In the genomic region with DNA sequence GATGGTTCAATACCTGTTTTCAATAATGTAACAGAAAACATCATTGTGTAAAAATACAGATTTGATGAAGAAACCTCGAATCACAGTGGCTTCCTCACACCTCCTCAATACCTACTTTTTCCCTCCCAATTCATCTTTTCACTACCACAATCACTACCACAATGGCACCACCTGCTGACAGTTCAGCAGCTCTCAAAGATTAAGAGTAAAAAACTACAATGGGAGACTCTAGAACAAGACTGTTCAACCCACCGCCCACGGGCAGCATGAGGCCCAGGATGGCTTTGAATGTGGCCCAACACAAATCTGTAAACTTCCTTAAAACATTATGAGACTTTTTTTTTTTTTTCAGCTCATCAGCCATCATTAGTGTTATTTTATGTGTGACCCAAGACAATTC, we compare ENCODE assay signal across 15 cellular contexts. TPM values are rescaled to one million over a fixed set of nuclear protein-coding genes. Genes with fewer than 3 reads are reported as not detected.
DNase-seq lines count a peak whose midpoint lies in the region; ATAC-seq, FAIRE-seq and TF ChIP-seq lines count a peak whose summit lies in the region.
"Had no signal": no experiment of that assay in that cellular context is flagged by ENCODE, and none has a peak within 500 bp of the region (broad histone marks: within the 10 kb centered on the region; RNA-seq: fewer than 3 reads in every experiment).

No MANE protein-coding gene starts in this region.

- RAD21 ChIA-PET in GM12878 (lab: Charles Lee; ENCODE audit: unreplicated experiment): no interaction called here

- peak overlapping the region; percentile 28 for H3K27ac Mint-ChIP-seq in activated naive CD8-positive, alpha-beta T cell
- no peak overlapping the region for H3K27ac Mint-ChIP-seq in activated naive CD8-positive, alpha-beta T cell treated with anti-CD3 and anti-CD28 coated beads for 36 hours
- no peak overlapping the region for H3K27ac Mint-ChIP-seq in stimulated activated naive B cell treated with anti-CD40 and anti-IgM and Interleukin-4, amounts not matched to agents 10 μg/mL and 1 μg/mL and 100 μg/mL, for 72 hours
- H3K27ac Mint-ChIP-seq: activated naive CD4-positive, alpha-beta T cell treated with anti-CD3 and anti-CD28 coated beads, Interleukin-2, amount 50 U/mL, for 24 hours; CD4-positive, alpha-beta T cell had no signal

- CTCF ChIA-PET in GM12878 (lab: Yijun Ruan, JAX): interaction anchor here (1.0 to 1.3 kb wide), 7 partner anchors 39 to 498 kb away, joined by 3 to 5 read pairs (median 3); no protein-coding TSS in a partner anchor

- TF ChIP-seq POLR2A in GM12878 (IDR thresholded peaks at IDR 0.05; ENCODE audit: low read depth, low read length): no peak

- H3K36me3 ChIP-seq in KMS-11 (ENCODE audit: insufficient read depth) (no peaks in the 10 kb centered on the region), GM12878 (ENCODE audit: control insufficient read depth in 2 of 2, insufficient read depth in 2 of 2, low read length in 1 of 2) (peaks cover 3 to 6% of the 10 kb centered on the region in 2 experiments), MM.1S (replicated peaks; ENCODE audit: insufficient read depth, low read length) (no peaks in the 10 kb centered on the region)

- H2AFZ ChIP-seq in KMS-11 (ENCODE audit: low read depth) (no peak overlapping the region), GM12878 (ENCODE audit: control insufficient read depth, low read depth, low read length) (no peak overlapping the region), MM.1S (ENCODE audit: low read length) (no peak overlapping the region)

- no peak for DNase-seq in activated naive CD8-positive, alpha-beta T cell treated with anti-CD3 and anti-CD28 coated beads for 36 hours
- DNase-seq in GM12878 (ENCODE audit: low read depth, low spot score) (no peak), MM.1S (no peak)
- DNase-seq in stimulated activated naive B cell treated with anti-CD40 and anti-IgM and Interleukin-4, amounts not matched to agents 10 μg/mL and 1 μg/mL and 100 μg/mL, for 72 hours: no peak
- DNase-seq: CD4-positive, alpha-beta T cell; heart left ventricle; NCI-H2081; SHP77 treated with DMSO at 0.1 percent for 48 hours had no signal

- in situ Hi-C loops in GM12878 (cut with MboI): no loop called here

- ATAC-seq in GM12878: peak; percentile 56
- peak; percentile 46 to 55 for ATAC-seq in stimulated activated naive B cell treated with anti-CD40 and anti-IgM and Interleukin-4, amounts not matched to agents 10 μg/mL and 1 μg/mL and 100 μg/mL, for 72 hours (replicated peaks)
- no peak for ATAC-seq in GM21576 (IDR thresholded peaks at IDR 0.05; ENCODE audit: unreplicated experiment)
- ATAC-seq in HG02973 (IDR thresholded peaks at IDR 0.05; ENCODE audit: unreplicated experiment): no peak
- ATAC-seq: heart left ventricle had no signal

- H3K27ac ChIP-seq in KMS-11 (no peak overlapping the region), GM12878 (ENCODE audit: control insufficient read depth, insufficient read depth) (no peak overlapping the region), MM.1S (ENCODE audit: low read length) (no peak overlapping the region)
- H3K27ac ChIP-seq: heart left ventricle, thoracic aorta had no signal

- H3K27me3 ChIP-seq in KMS-11 (ENCODE audit: insufficient read depth, low read depth) (no peaks in the 10 kb centered on the region), GM12878 (replicated peaks in 1 of 2; ENCODE audit: control insufficient read depth in 2 of 2, insufficient read depth in 2 of 2, low read length in 1 of 2) (no peaks in the 10 kb centered on the region), MM.1S (replicated peaks; ENCODE audit: insufficient read depth, low read length) (no peaks in the 10 kb centered on the region)
- H3K27me3 ChIP-seq: heart left ventricle had no signal

- intact Hi-C loops in GM12878 (cut with micrococcal nuclease; ENCODE audit: unreplicated experiment): no loop called here

- no peak for TF ChIP-seq EP300 in GM12878 (IDR thresholded peaks at IDR 0.05; ENCODE audit: borderline replicate concordance in 1 of 2, control insufficient read depth in 1 of 2, low read depth in 2 of 2, low read length in 2 of 2)

- TF ChIP-seq CTCF in KMS-11 (conservative IDR thresholded peaks at IDR 0.05; ENCODE audit: low read depth, low read length) (0 out of 2 replicates have a peak, but pooled peaks have one; percentile 15), GM12878 (IDR thresholded peaks at IDR 0.05 in 2 of 3, conservative IDR thresholded peaks at IDR 0.05 in 1 of 3; ENCODE audit: control insufficient read depth in 2 of 3, extremely low read depth in 1 of 3, insufficient read depth in 1 of 3, low read depth in 3 of 3, low read length in 3 of 3) (peak; percentile 14 to 37 (median 15); a peak in 2 of 6 replicates), MM.1S (IDR thresholded peaks at IDR 0.05; ENCODE audit: low read length) (no peak; the same call in 1 of the 2 replicates)

- SMC1A ChIA-PET in GM12878 (lab: Charles Lee; ENCODE audit: uncharacterized antibody, unreplicated experiment): interaction anchor here (0.7 to 1.1 kb wide), 3 partner anchors 9 to 498 kb away, joined by 3 to 4 read pairs (median 3); no protein-coding TSS in a partner anchor

- H3K4me3 Mint-ChIP-seq in activated naive CD8-positive, alpha-beta T cell: no peak overlapping the region
- H3K4me3 Mint-ChIP-seq in activated naive CD8-positive, alpha-beta T cell treated with anti-CD3 and anti-CD28 coated beads for 36 hours: no peak overlapping the region
- H3K4me3 Mint-ChIP-seq in stimulated activated naive B cell treated with anti-CD40 and anti-IgM and Interleukin-4, amounts not matched to agents 10 μg/mL and 1 μg/mL and 100 μg/mL, for 72 hours: no peak overlapping the region
- H3K4me3 Mint-ChIP-seq: activated naive CD4-positive, alpha-beta T cell treated with anti-CD3 and anti-CD28 coated beads, Interleukin-2, amount 50 U/mL, for 24 hours; CD4-positive, alpha-beta T cell had no signal

- H3K9me3 ChIP-seq in GM12878 (replicated peaks; ENCODE audit: control insufficient read depth, insufficient read depth, low read length) (no peaks in the 10 kb centered on the region), MM.1S (replicated peaks; ENCODE audit: insufficient read depth, low read length) (no peaks in the 10 kb centered on the region)
- H3K9me3 ChIP-seq: heart left ventricle, thoracic aorta had no signal

- H3K9me3 Mint-ChIP-seq in activated naive CD8-positive, alpha-beta T cell (ENCODE audit: low read depth): no peaks in the 10 kb centered on the region
- no peaks in the 10 kb centered on the region for H3K9me3 Mint-ChIP-seq in activated naive CD8-positive, alpha-beta T cell treated with anti-CD3 and anti-CD28 coated beads for 36 hours
- H3K9me3 Mint-ChIP-seq in stimulated activated naive B cell treated with anti-CD40 and anti-IgM and Interleukin-4, amounts not matched to agents 10 μg/mL and 1 μg/mL and 100 μg/mL, for 72 hours: no peaks in the 10 kb centered on the region
- H3K9me3 Mint-ChIP-seq: activated naive CD4-positive, alpha-beta T cell treated with anti-CD3 and anti-CD28 coated beads, Interleukin-2, amount 50 U/mL, for 24 hours; CD4-positive, alpha-beta T cell had no signal

- H3K9ac ChIP-seq in KMS-11: no peak overlapping the region
- no peak overlapping the region for H3K9ac ChIP-seq in GM12878 (ENCODE audit: control insufficient read depth, insufficient read depth, low read length)
- no peak overlapping the region for H3K9ac ChIP-seq in MM.1S (ENCODE audit: low read length)

- H4K20me1 ChIP-seq in KMS-11 (ENCODE audit: insufficient read depth) (no peaks in the 10 kb centered on the region), GM12878 (ENCODE audit: control insufficient read depth, insufficient read depth) (no peaks in the 10 kb centered on the region), MM.1S (ENCODE audit: insufficient read depth, low read length) (no peaks in the 10 kb centered on the region)

- POLR2A ChIA-PET in GM12878 (lab: Charles Lee): no interaction called here

- no TSS peak for BruUV-seq in GM12878 (replicated peaks; lab: Mats Ljungman, UMichigan)

- H3K79me2 ChIP-seq in KMS-11 (ENCODE audit: insufficient read depth, low read depth): no peaks in the 10 kb centered on the region
- H3K79me2 ChIP-seq in GM12878 (ENCODE audit: control insufficient read depth, insufficient read depth, low read length): no peaks in the 10 kb centered on the region
- no peaks in the 10 kb centered on the region for H3K79me2 ChIP-seq in MM.1S (ENCODE audit: low read length)

- peak; percentile 38 for FAIRE-seq in GM12878 (lab: Jason Lieb, UNC)
- FAIRE-seq: GM12891 had no signal

- H3K4me1 Mint-ChIP-seq in activated naive CD8-positive, alpha-beta T cell (ENCODE audit: low read depth): no peaks in the 10 kb centered on the region
- H3K4me1 Mint-ChIP-seq in activated naive CD8-positive, alpha-beta T cell treated with anti-CD3 and anti-CD28 coated beads for 36 hours: peaks cover 8% of the 10 kb centered on the region
- H3K4me1 Mint-ChIP-seq in stimulated activated naive B cell treated with anti-CD40 and anti-IgM and Interleukin-4, amounts not matched to agents 10 μg/mL and 1 μg/mL and 100 μg/mL, for 72 hours: peaks cover 0 to 5% of the 10 kb centered on the region in 2 donors

- no peaks in the 10 kb centered on the region for H3K4me1 ChIP-seq in KMS-11 (ENCODE audit: low read depth, poor library complexity, severe bottlenecking)
- no peaks in the 10 kb centered on the region for H3K4me1 ChIP-seq in GM12878 (ENCODE audit: control insufficient read depth, insufficient read depth, low read length)
- H3K4me1 ChIP-seq in MM.1S (ENCODE audit: low read length): no peaks in the 10 kb centered on the region
- H3K4me1 ChIP-seq: heart left ventricle had no signal

- 78% methylated on average over 3 of the region's 3 CpGs for WGBS in GM12878 (ENCODE audit: insufficient coverage, insufficient replicate concordance, low lambda C conversion rate, missing lambda C conversion rate)

- TF ChIP-seq RAD21 in GM12878 (IDR thresholded peaks at IDR 0.05; ENCODE audit: insufficient read depth, low read depth, low read length): peak; percentile 62

- H3K36me3 Mint-ChIP-seq in activated naive CD8-positive, alpha-beta T cell: peaks cover 14% of the 10 kb centered on the region
- peaks cover 22% of the 10 kb centered on the region for H3K36me3 Mint-ChIP-seq in activated naive CD8-positive, alpha-beta T cell treated with anti-CD3 and anti-CD28 coated beads for 36 hours
- H3K36me3 Mint-ChIP-seq in stimulated activated naive B cell treated with anti-CD40 and anti-IgM and Interleukin-4, amounts not matched to agents 10 μg/mL and 1 μg/mL and 100 μg/mL, for 72 hours: peaks cover 35 to 52% of the 10 kb centered on the region in 2 donors

- H3K4me2 ChIP-seq in KMS-11 (no peak overlapping the region), GM12878 (ENCODE audit: control insufficient read depth, insufficient read depth) (no peak overlapping the region), MM.1S (ENCODE audit: low read depth, low read length) (no peak overlapping the region)

- no peaks in the 10 kb centered on the region for H3K9me2 ChIP-seq in MM.1S (replicated peaks; ENCODE audit: insufficient read depth, low read length)

- no peak overlapping the region for H3K4me3 ChIP-seq in KMS-11 (IDR thresholded peaks at IDR 0.05; ENCODE audit: insufficient read depth, low read depth, low read length)
- no peak overlapping the region for H3K4me3 ChIP-seq in GM12878
- H3K4me3 ChIP-seq in MM.1S (ENCODE audit: low read length): no peak overlapping the region
- H3K4me3 ChIP-seq: heart left ventricle, thoracic aorta had no signal

- no peaks in the 10 kb centered on the region for H3F3A ChIP-seq in MM.1S (ENCODE audit: insufficient read depth, low read length)

- H3K27me3 Mint-ChIP-seq in activated naive CD8-positive, alpha-beta T cell: no peaks in the 10 kb centered on the region
- no peaks in the 10 kb centered on the region for H3K27me3 Mint-ChIP-seq in activated naive CD8-positive, alpha-beta T cell treated with anti-CD3 and anti-CD28 coated beads for 36 hours
- no peaks in the 10 kb centered on the region for H3K27me3 Mint-ChIP-seq in stimulated activated naive B cell treated with anti-CD40 and anti-IgM and Interleukin-4, amounts not matched to agents 10 μg/mL and 1 μg/mL and 100 μg/mL, for 72 hours
- H3K27me3 Mint-ChIP-seq: activated naive CD4-positive, alpha-beta T cell treated with anti-CD3 and anti-CD28 coated beads, Interleukin-2, amount 50 U/mL, for 24 hours; CD4-positive, alpha-beta T cell had no signal

RNA-seq across cellular contexts. Expression of a gene that starts 15.2 kb away (rescaled TPM):
- 10 to 100 TPM; 62.3 to 66.6 TPM for total RNA-seq in activated naive CD8-positive, alpha-beta T cell treated with anti-CD3 and anti-CD28 coated beads for 36 hours
- total RNA-seq in GM12878 (2013; cell fraction: nucleolus; rRNA removed): 195 and 208 TPM in 2 replicates
- total RNA-seq in GM12878 (2014; rRNA removed): 29.2 and 33.1 TPM in 2 replicates
- 48.0 and 49.2 TPM in 2 replicates for total RNA-seq in GM12878 (2014; rRNA removed; fragmentation: Illumina TruSeq; extraction: Trizol)
- 30.2 and 33.5 TPM in 2 replicates for total RNA-seq in GM12878 (2021)
- polyA plus RNA-seq in GM12878 (2011; ENCODE audit: low read depth): 59.5 TPM
- polyA plus RNA-seq in GM12878 (2011; rRNA removed): 74.9 and 97.8 TPM in 2 replicates
- 32.1 and 46.9 TPM in 2 replicates for polyA plus RNA-seq in GM12878 (2011; cell fraction: cytosol; rRNA removed)
- 23.3 and 24.2 TPM in 2 replicates for polyA plus RNA-seq in GM12878 (2011; cell fraction: nucleus; rRNA removed)
- 40.3 and 59.5 TPM in 2 replicates for polyA plus RNA-seq in GM12878 (2012)
- 64.0 and 68.8 TPM in 2 replicates for polyA plus RNA-seq in GM12878 (2014; fragmentation: Illumina TruSeq; extraction: Trizol)
- 10 to 100 TPM; 36.6 to 40.0 TPM for polyA plus RNA-seq in GM12878 (2014; fragmentation: Nextera tagmentation; extraction: Ambion mirVana)
- 30.5 and 43.2 TPM in 2 replicates for polyA plus RNA-seq in GM12878 (2014; rRNA removed)
- 10 to 100 TPM; 51.4 to 55.8 TPM for polyA plus RNA-seq in GM12878 (2016; fragmentation: Nextera tagmentation; extraction: Ambion mirVana)
- 54.1 and 74.5 TPM in 2 replicates for polyA minus RNA-seq in GM12878 (2011; rRNA and poly(A)+ RNA removed)
- 11.1 and 13.7 TPM in 2 replicates for polyA minus RNA-seq in GM12878 (2011; cell fraction: cytosol; rRNA and poly(A)+ RNA removed)
- 59.0 and 77.2 TPM in 2 replicates for polyA minus RNA-seq in GM12878 (2011; cell fraction: nucleus; rRNA and poly(A)+ RNA removed)

RNA-seq across cellular contexts. Expression of a gene that starts 50.4 kb away (rescaled TPM):
- total RNA-seq in activated naive CD8-positive, alpha-beta T cell treated with anti-CD3 and anti-CD28 coated beads for 36 hours: under 1 TPM in 1 of 2 experiments, not detected in 1; 0.12 TPM
- 15.1 and 17.2 TPM in 2 replicates for total RNA-seq in GM12878 (2013; cell fraction: nucleolus; rRNA removed)
- total RNA-seq in GM12878 (2014; rRNA removed): 0.33 and 0.34 TPM in 2 replicates
- total RNA-seq in GM12878 (2014; rRNA removed; fragmentation: Illumina TruSeq; extraction: Trizol): 0.13 and 0.32 TPM in 2 replicates
- 0.08 and 0.10 TPM in 2 replicates for total RNA-seq in GM12878 (2021)
- not detected for polyA plus RNA-seq in GM12878 (2011; ENCODE audit: low read depth)
- 0.09 and 0.19 TPM in 2 replicates for polyA plus RNA-seq in GM12878 (2011; rRNA removed)
- 0.03 TPM in 1 of 2 replicates, not detected in the other for polyA plus RNA-seq in GM12878 (2011; cell fraction: cytosol; rRNA removed)
- polyA plus RNA-seq in GM12878 (2011; cell fraction: nucleus; rRNA removed): 0.66 and 0.93 TPM in 2 replicates
- polyA plus RNA-seq in GM12878 (2012): 0.07 and 0.13 TPM in 2 replicates
- not detected in 2 replicates for polyA plus RNA-seq in GM12878 (2014; fragmentation: Illumina TruSeq; extraction: Trizol)
- polyA plus RNA-seq in GM12878 (2014; fragmentation: Nextera tagmentation; extraction: Ambion mirVana): under 1 TPM in 1 of 2 experiments, not detected in 1; 0.04 TPM
- polyA plus RNA-seq in GM12878 (2014; rRNA removed): 0.04 and 0.05 TPM in 2 replicates
- polyA plus RNA-seq in GM12878 (2016; fragmentation: Nextera tagmentation; extraction: Ambion mirVana): under 1 TPM in 1 of 2 experiments, not detected in 1; 0.08 TPM
- polyA minus RNA-seq in GM12878 (2011; rRNA and poly(A)+ RNA removed): 5.2 and 5.3 TPM in 2 replicates
- polyA minus RNA-seq in GM12878 (2011; cell fraction: cytosol; rRNA and poly(A)+ RNA removed): not detected in 2 replicates
- 5.6 and 6.3 TPM in 2 replicates for polyA minus RNA-seq in GM12878 (2011; cell fraction: nucleus; rRNA and poly(A)+ RNA removed)

RNA-seq across cellular contexts. Expression of a gene that starts 56.5 kb away (rescaled TPM):
- 1 to 10 TPM; 4.9 to 5.4 TPM for total RNA-seq in activated naive CD8-positive, alpha-beta T cell treated with anti-CD3 and anti-CD28 coated beads for 36 hours
- total RNA-seq in GM12878 (2013; cell fraction: nucleolus; rRNA removed): 8.1 and 9.1 TPM in 2 replicates
- total RNA-seq in GM12878 (2014; rRNA removed) (7.4 and 8.2 TPM in 2 replicates), GM12878 (2014; rRNA removed; fragmentation: Illumina TruSeq; extraction: Trizol) (7.6 TPM in 2 replicates), GM12878 (2021) (10.4 and 10.5 TPM in 2 replicates)
- polyA plus RNA-seq in GM12878 (2011; ENCODE audit: low read depth): 4.6 TPM
- polyA plus RNA-seq in GM12878 (2011; rRNA removed) (14.9 and 15.8 TPM in 2 replicates), GM12878 (2014; fragmentation: Illumina TruSeq; extraction: Trizol) (10.2 and 10.3 TPM in 2 replicates), GM12878 (2014; fragmentation: Nextera tagmentation; extraction: Ambion mirVana) (1 to 10 TPM; 2.2 to 2.3 TPM), GM12878 (2014; rRNA removed) (8.0 and 8.6 TPM in 2 replicates), GM12878 (2016; fragmentation: Nextera tagmentation; extraction: Ambion mirVana) (1 to 10 TPM in 1 of 2 experiments, under 1 TPM in 1; 0.87 to 2.6 TPM)
- polyA plus RNA-seq in GM12878 (2011; cell fraction: cytosol; rRNA removed): 14.2 and 15.3 TPM in 2 replicates
- polyA plus RNA-seq in GM12878 (2011; cell fraction: nucleus; rRNA removed): 8.1 and 8.8 TPM in 2 replicates
- 6.8 and 9.1 TPM in 2 replicates for polyA plus RNA-seq in GM12878 (2012)
- polyA minus RNA-seq in GM12878 (2011; rRNA and poly(A)+ RNA removed): 16.4 and 18.6 TPM in 2 replicates
- 4.9 and 7.1 TPM in 2 replicates for polyA minus RNA-seq in GM12878 (2011; cell fraction: cytosol; rRNA and poly(A)+ RNA removed)
- 4.0 and 7.4 TPM in 2 replicates for polyA minus RNA-seq in GM12878 (2011; cell fraction: nucleus; rRNA and poly(A)+ RNA removed)

Comparison
In these comparisons a context has a peak if more than half of its experiments do, and no peak if none do; other contexts are left out.
1. ATAC-seq: peak in GM12878 (single experiment) and stimulated activated naive B cell treated with anti-CD40 and anti-IgM and Interleukin-4, amounts not matched to agents 10 μg/mL and 1 μg/mL and 100 μg/mL, for 72 hours (2 of 2); none in GM21576 (single experiment) and HG02973 (single experiment).